Comparison of ENCODE assay signal across 2 cellular contexts in the genomic region with DNA sequence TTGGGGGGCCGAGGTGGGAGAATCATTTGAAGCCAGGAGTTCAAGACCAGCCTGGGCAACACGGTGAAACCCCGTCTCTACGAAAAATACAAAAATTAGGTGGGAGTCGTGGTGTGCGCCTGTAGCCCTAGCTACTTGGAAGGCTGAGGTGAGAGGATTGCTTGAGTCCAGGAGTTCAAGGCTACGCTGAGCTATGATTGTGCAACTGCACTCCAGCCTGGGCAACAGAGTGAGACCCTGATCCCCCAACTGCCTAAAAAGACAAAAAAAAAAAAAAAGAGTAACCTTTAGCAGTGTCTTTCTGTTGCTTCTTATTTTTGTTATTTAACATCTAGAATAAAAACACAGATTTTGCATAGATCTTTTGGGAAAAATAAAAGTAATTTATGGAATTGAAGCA.
TF ChIP-seq lines count a peak whose summit lies in the region.

No MANE protein-coding gene starts in this region.

TF ChIP-seq in IMR-90, 13 proteins besides CTCF, POLR2A, EP300 and RAD21:
- TF ChIP-seq FOS (IDR thresholded peaks at IDR 0.05; ENCODE audit: low read depth, low read length) (no peak), CEBPB (IDR thresholded peaks at IDR 0.05; ENCODE audit: low read depth, low read length) (0 out of 2 replicates have a peak, but pooled peaks have one; percentile 2)
TF ChIP-seq in IMR-90: peak in this region for 1.

TF ChIP-seq in K562, 482 proteins besides CTCF, POLR2A, EP300 and RAD21:
- TF ChIP-seq ZNF121 (CRISPR knock-in tag; conservative IDR thresholded peaks at IDR 0.05) (peak; percentile 34), TAF7 (tag; IDR thresholded peaks at IDR 0.05) (no peak), TCF3 (CRISPR knock-in tag; IDR thresholded peaks at IDR 0.05) (no peak)
